Comparison of ENCODE assay signal across 21 cellular contexts in genomic region chr3:58743296-58743695, GRCh38.
"Had no signal": no experiment of that assay in that cellular context is flagged by ENCODE, and none has a peak within 500 bp of the region (broad histone marks: within the 10 kb centered on the region; RNA-seq: fewer than 3 reads in every experiment).

No MANE protein-coding gene starts in this region.

- H3K27me3 ChIP-seq: esophagus muscularis mucosa, left lung, right lobe of liver, suprapubic skin had no signal

- H3K4me3 ChIP-seq: esophagus muscularis mucosa, heart right ventricle, left lung, mucosa of descending colon, right lobe of liver, suprapubic skin had no signal

- H3K79me2 ChIP-seq: parathyroid adenoma had no signal

- H3K27ac ChIP-seq: esophagus muscularis mucosa, heart right ventricle, left lung, parathyroid adenoma, right lobe of liver, suprapubic skin had no signal

- H3K9ac ChIP-seq: parathyroid adenoma had no signal

- H3K36me3 ChIP-seq: esophagus muscularis mucosa, heart right ventricle, left lung, right lobe of liver, suprapubic skin had no signal

- H2AFZ ChIP-seq: parathyroid adenoma had no signal

- H3K9me3 ChIP-seq: esophagus muscularis mucosa, heart right ventricle, left lung, mucosa of descending colon, right lobe of liver, suprapubic skin had no signal

- H3K4me1 ChIP-seq: esophagus muscularis mucosa, heart right ventricle, left lung, parathyroid adenoma, right lobe of liver, suprapubic skin had no signal

- ATAC-seq: heart right ventricle; left cardiac atrium; left lung; mucosa of descending colon; natural killer cell treated with Interleukin-12 subunit alpha and Interleukin-12 subunit beta and Interleukin-15 and Interleukin-18, amount 100 ng/mL, for 72 hours; right lobe of liver; stimulated activated naive B cell treated with anti-CD40 and anti-IgM and Interleukin-4, amounts not matched to agents 10 μg/mL and 1 μg/mL and 100 μg/mL, for 72 hours had no signal

- DNase-seq: dermis blood vessel endothelial cell; effector memory CD4-positive, alpha-beta T cell; foreskin melanocyte; glutamatergic neuron; heart right ventricle; hippocampal formation; left cardiac atrium; left lung; mesenchymal stem cell; mucosa of descending colon; naive B cell; right lobe of liver; small intestine; stimulated activated CD4-positive, alpha-beta T cell treated with anti-CD3 and anti-CD28 coated beads, Interleukin-15, amount 100 ng/mL, for 24 hours; stimulated activated CD4-positive, alpha-beta T cell treated with anti-CD3 and anti-CD28 coated beads, Interleukin-2, amount 100 ng/mL, for 48 hours; stimulated activated naive B cell treated with anti-CD40 and anti-IgM and Interleukin-4, amounts not matched to agents 10 μg/mL and 1 μg/mL and 100 μg/mL, for 72 hours; trophoblast cell had no signal
